Comparison of ENCODE assay signal across 8 cellular contexts in genomic region chr10:72328045-72328828, GRCh38. TPM values are rescaled to one million over a fixed set of nuclear protein-coding genes. Genes with fewer than 3 reads are reported as not detected.
DNase-seq lines count a peak whose midpoint lies in the region; ATAC-seq and TF ChIP-seq lines count a peak whose summit lies in the region.

No MANE protein-coding gene starts in this region.

- CTCF ChIA-PET in activated CD4-positive, alpha-beta memory T cell treated with anti-CD3 and anti-CD28 coated beads for 36 hours (lab: Charles Lee) = interaction anchor here (1.1 to 7.2 kb wide), 6 partner anchors 9 to 53 kb away, joined by 3 to 100 read pairs (median 6); partner anchors contain the start of gene DDIT4

- TF ChIP-seq CTCF in fibroblast of the aortic adventitia (IDR thresholded peaks at IDR 0.05; ENCODE audit: insufficient read depth, low read length) = peak; percentile 73

- H3K27ac Mint-ChIP-seq in activated CD4-positive, alpha-beta memory T cell treated with anti-CD3 and anti-CD28 coated beads for 36 hours = peak overlapping the region; percentile 99

- ATAC-seq in GM21423 (IDR thresholded peaks at IDR 0.05; ENCODE audit: unreplicated experiment) (no peak), HG02759 (IDR thresholded peaks at IDR 0.05; ENCODE audit: unreplicated experiment) (no peak)

- DNase-seq in NCI-H1417 (lab: John Stamatoyannopoulos, UW) (peak; percentile 44 to 61 (median 49)), NCI-H1417 treated with DMSO at 0.1 percent for 48 hours (lab: John Stamatoyannopoulos, UW) (no peak), Kasumi-1 (lab: John Stamatoyannopoulos, UW) (peak; percentile 55 to 59), fibroblast of the aortic adventitia (ENCODE audit: low read depth) (peak; percentile 75), nucleus accumbens (lab: John Stamatoyannopoulos, UW) (peak in 48 of 56 donors; percentile 29 to 81 (median 62))
- peak; percentile 55 for DNase-seq in activated CD4-positive, alpha-beta memory T cell treated with anti-CD3 and anti-CD28 coated beads for 36 hours

- peaks cover 20% of the 10 kb centered on the region for H3K36me3 Mint-ChIP-seq in activated CD4-positive, alpha-beta memory T cell treated with anti-CD3 and anti-CD28 coated beads for 36 hours

- intact Hi-C loops in activated CD4-positive, alpha-beta memory T cell treated with anti-CD3 and anti-CD28 coated beads for 36 hours (cut with micrococcal nuclease) = no loop called here

- peak overlapping the region; percentile 100 for H3K4me3 Mint-ChIP-seq in activated CD4-positive, alpha-beta memory T cell treated with anti-CD3 and anti-CD28 coated beads for 36 hours

- H3K4me1 Mint-ChIP-seq in activated CD4-positive, alpha-beta memory T cell treated with anti-CD3 and anti-CD28 coated beads for 36 hours (ENCODE audit: low read depth) = peaks cover 71% of the 10 kb centered on the region

- no peak overlapping the region for H3K4me3 ChIP-seq in fibroblast of the aortic adventitia (ENCODE audit: low read depth, low read length)

- peaks cover 5% of the 10 kb centered on the region for H3K9me3 Mint-ChIP-seq in activated CD4-positive, alpha-beta memory T cell treated with anti-CD3 and anti-CD28 coated beads for 36 hours

- POLR2A ChIA-PET in activated CD4-positive, alpha-beta memory T cell treated with anti-CD3 and anti-CD28 coated beads for 36 hours (lab: Charles Lee) = interaction anchor here (0.6 to 12.2 kb wide), 10 partner anchors 9 to 719 kb away, joined by 3 to 240 read pairs (median 22); partner anchors contain the start of genes ANAPC16, ASCC1 and DDIT4

- peaks cover 5% of the 10 kb centered on the region for H3K27me3 Mint-ChIP-seq in activated CD4-positive, alpha-beta memory T cell treated with anti-CD3 and anti-CD28 coated beads for 36 hours

RNA-seq across cellular contexts. Expression of gene DNAJB12, which starts 26.5 kb away (rescaled TPM):
- 10 to 100 TPM; 18.9 to 19.8 TPM for total RNA-seq in activated CD4-positive, alpha-beta memory T cell treated with anti-CD3 and anti-CD28 coated beads for 36 hours
- 17.7 and 24.5 TPM in 2 replicates for total RNA-seq in fibroblast of the aortic adventitia (ENCODE audit: low replicate concordance)

RNA-seq across cellular contexts. Expression of gene DDIT4, which starts 54.5 kb away (rescaled TPM):
- total RNA-seq in activated CD4-positive, alpha-beta memory T cell treated with anti-CD3 and anti-CD28 coated beads for 36 hours = 100 to 1,000 TPM; 637 TPM
- 52.4 and 166 TPM in 2 replicates for total RNA-seq in fibroblast of the aortic adventitia (ENCODE audit: low replicate concordance)
